ENCODE assay signal across 19 cellular contexts in genomic region chr3:193771736-193772135, GRCh38.
DNase-seq lines count a peak whose midpoint lies in the region; ATAC-seq lines count a peak whose summit lies in the region.
"Had no signal": no experiment of that assay in that cellular context is flagged by ENCODE, and none has a peak within 500 bp of the region (broad histone marks: within the 10 kb centered on the region; RNA-seq: fewer than 3 reads in every experiment).

No MANE protein-coding gene starts in this region.

- no peak overlapping the region for H2BK5ac ChIP-seq in neuronal stem cell (ENCODE audit: low read length)

- H2BK12ac ChIP-seq in neuronal stem cell (ENCODE audit: low read length), result no peak overlapping the region

- ATAC-seq in activated CD4-positive, alpha-beta T cell treated with anti-CD3 and anti-CD28 coated beads for 36 hours, result no peak

- H3K4me2 ChIP-seq in neuronal stem cell (ENCODE audit: insufficient read depth, low read length, poor library complexity, severe bottlenecking), result no peak overlapping the region

- H2BK15ac ChIP-seq in neuronal stem cell (ENCODE audit: low read length), result no peak overlapping the region

- intact Hi-C loops in activated CD4-positive, alpha-beta T cell treated with anti-CD3 and anti-CD28 coated beads, Interleukin-2, amount 10 ng/mL, durations not matched to agents 24 days and 14 days (cut with micrococcal nuclease), result no loop called here
- intact Hi-C loops in activated CD4-positive, alpha-beta T cell treated with anti-CD3 and anti-CD28 coated beads for 36 hours (cut with DNase I, micrococcal nuclease), result no loop called here
- intact Hi-C loops in activated T-helper 2 cell treated with anti-CD3 and anti-CD28 coated beads, Interferon-gamma antibody, Interleukin-2, Interleukin-4, amounts not matched to agents 10 μg/mL and 5 μg/mL and 100 μg/mL, durations not matched to agents 14 hours and 24 hours and 36 hours (cut with micrococcal nuclease), result no loop called here

- H3K27ac ChIP-seq in neuronal stem cell (replicated peaks; ENCODE audit: low read length) (peak overlapping the region; percentile 11), substantia nigra (ENCODE audit: low read depth, low read length, poor library complexity, severe bottlenecking) (no peak overlapping the region)
- H3K27ac ChIP-seq: C4-2B had no signal

- H4K91ac ChIP-seq in neuronal stem cell (ENCODE audit: low read depth, low read length, poor library complexity), result no peak overlapping the region

- H3K9ac ChIP-seq in neuronal stem cell (ENCODE audit: low read depth, low read length, poor library complexity), result no peak overlapping the region

- CTCF ChIA-PET in activated CD4-positive, alpha-beta T cell treated with anti-CD3 and anti-CD28 coated beads for 36 hours (lab: Charles Lee), result no interaction called here

- no peak overlapping the region for H3K18ac ChIP-seq in neuronal stem cell (ENCODE audit: low read length)

- no peak overlapping the region for H2AK5ac ChIP-seq in neuronal stem cell (ENCODE audit: low read depth, low read length)

- no peak overlapping the region for H3K14ac ChIP-seq in neuronal stem cell (ENCODE audit: low read length)

- peaks cover 0 to 6% of the 10 kb centered on the region in 2 donors for H3K9me3 ChIP-seq in neuronal stem cell (replicated peaks in 1 of 2; ENCODE audit: control insufficient read depth in 2 of 2, insufficient read depth in 1 of 2, low read depth in 1 of 2, low read length in 2 of 2)
- H3K9me3 ChIP-seq: SJCRH30 had no signal

- H3K4me3 Mint-ChIP-seq in activated CD4-positive, alpha-beta T cell treated with anti-CD3 and anti-CD28 coated beads, Interleukin-2, amount 10 ng/mL, durations not matched to agents 24 days and 14 days, result no peak overlapping the region
- no peak overlapping the region for H3K4me3 Mint-ChIP-seq in activated CD4-positive, alpha-beta T cell treated with anti-CD3 and anti-CD28 coated beads for 36 hours
- H3K4me3 Mint-ChIP-seq in activated T-helper 2 cell treated with anti-CD3 and anti-CD28 coated beads, Interferon-gamma antibody, Interleukin-2, Interleukin-4, amounts not matched to agents 10 μg/mL and 5 μg/mL and 100 μg/mL, durations not matched to agents 14 hours and 24 hours and 36 hours (ENCODE audit: low read depth), result no peak overlapping the region
- H3K4me3 Mint-ChIP-seq: CD8-positive, alpha-beta memory T cell had no signal

- H3K27me3 ChIP-seq in neuronal stem cell (ENCODE audit: control insufficient read depth in 3 of 3, insufficient read depth in 3 of 3, low read depth in 1 of 3, low read length in 3 of 3), result peaks cover 0 to 42% (median 11%) of the 10 kb centered on the region in 3 experiments
- H3K27me3 ChIP-seq: SJCRH30 had no signal

- peaks cover 28 to 57% of the 10 kb centered on the region in 2 donors for H3K4me1 ChIP-seq in neuronal stem cell (ENCODE audit: control insufficient read depth in 2 of 2, insufficient read depth in 1 of 2, low read depth in 1 of 2, low read length in 2 of 2)

- POLR2A ChIA-PET in activated CD4-positive, alpha-beta T cell treated with anti-CD3 and anti-CD28 coated beads for 36 hours (lab: Charles Lee), result no interaction called here

- H3K23ac ChIP-seq in neuronal stem cell (ENCODE audit: low read depth, low read length, poor library complexity), result no peak overlapping the region

- no peaks in the 10 kb centered on the region for H3K36me3 Mint-ChIP-seq in activated CD4-positive, alpha-beta T cell treated with anti-CD3 and anti-CD28 coated beads, Interleukin-2, amount 10 ng/mL, durations not matched to agents 24 days and 14 days (ENCODE audit: low read depth)
- H3K36me3 Mint-ChIP-seq in activated CD4-positive, alpha-beta T cell treated with anti-CD3 and anti-CD28 coated beads for 36 hours (ENCODE audit: low read depth), result no peaks in the 10 kb centered on the region
- no peaks in the 10 kb centered on the region for H3K36me3 Mint-ChIP-seq in activated T-helper 2 cell treated with anti-CD3 and anti-CD28 coated beads, Interferon-gamma antibody, Interleukin-2, Interleukin-4, amounts not matched to agents 10 μg/mL and 5 μg/mL and 100 μg/mL, durations not matched to agents 14 hours and 24 hours and 36 hours (ENCODE audit: low read depth)
- H3K36me3 Mint-ChIP-seq: CD8-positive, alpha-beta memory T cell had no signal

- peaks cover 9% of the 10 kb centered on the region for H3K4me1 Mint-ChIP-seq in activated CD4-positive, alpha-beta T cell treated with anti-CD3 and anti-CD28 coated beads, Interleukin-2, amount 10 ng/mL, durations not matched to agents 24 days and 14 days
- H3K4me1 Mint-ChIP-seq in activated CD4-positive, alpha-beta T cell treated with anti-CD3 and anti-CD28 coated beads for 36 hours, result peaks cover 5% of the 10 kb centered on the region
- H3K4me1 Mint-ChIP-seq in activated T-helper 2 cell treated with anti-CD3 and anti-CD28 coated beads, Interferon-gamma antibody, Interleukin-2, Interleukin-4, amounts not matched to agents 10 μg/mL and 5 μg/mL and 100 μg/mL, durations not matched to agents 14 hours and 24 hours and 36 hours (ENCODE audit: low read depth), result peaks cover 8% of the 10 kb centered on the region

- no peaks in the 10 kb centered on the region for H3K9me3 Mint-ChIP-seq in activated CD4-positive, alpha-beta T cell treated with anti-CD3 and anti-CD28 coated beads, Interleukin-2, amount 10 ng/mL, durations not matched to agents 24 days and 14 days
- H3K9me3 Mint-ChIP-seq in activated CD4-positive, alpha-beta T cell treated with anti-CD3 and anti-CD28 coated beads for 36 hours (ENCODE audit: low read depth), result no peaks in the 10 kb centered on the region
- H3K9me3 Mint-ChIP-seq in activated T-helper 2 cell treated with anti-CD3 and anti-CD28 coated beads, Interferon-gamma antibody, Interleukin-2, Interleukin-4, amounts not matched to agents 10 μg/mL and 5 μg/mL and 100 μg/mL, durations not matched to agents 14 hours and 24 hours and 36 hours, result no peaks in the 10 kb centered on the region

- no peak overlapping the region for H2BK120ac ChIP-seq in neuronal stem cell (ENCODE audit: low read depth, low read length)

- H3K79me1 ChIP-seq in neuronal stem cell (ENCODE audit: low read depth, low read length), result no peaks in the 10 kb centered on the region

- no peak overlapping the region for H3K27ac Mint-ChIP-seq in activated CD4-positive, alpha-beta T cell treated with anti-CD3 and anti-CD28 coated beads, Interleukin-2, amount 10 ng/mL, durations not matched to agents 24 days and 14 days
- no peak overlapping the region for H3K27ac Mint-ChIP-seq in activated CD4-positive, alpha-beta T cell treated with anti-CD3 and anti-CD28 coated beads for 36 hours
- H3K27ac Mint-ChIP-seq in activated T-helper 2 cell treated with anti-CD3 and anti-CD28 coated beads, Interferon-gamma antibody, Interleukin-2, Interleukin-4, amounts not matched to agents 10 μg/mL and 5 μg/mL and 100 μg/mL, durations not matched to agents 14 hours and 24 hours and 36 hours, result no peak overlapping the region
- H3K27ac Mint-ChIP-seq: CD8-positive, alpha-beta memory T cell had no signal

- no peak overlapping the region for H3K4ac ChIP-seq in neuronal stem cell (ENCODE audit: low read length)

- no CpG with 5 or more reads among the region's 10 CpGs for WGBS in neuronal stem cell (ENCODE audit: extremely low coverage in 2 of 2, insufficient read length in 2 of 2, insufficient replicate concordance in 1 of 2), 2 donors

- no peak overlapping the region for H3K4me3 ChIP-seq in neuronal stem cell (ENCODE audit: low read length in 2 of 2)
- H3K4me3 ChIP-seq: SJCRH30 had no signal

- peak; percentile 34 for DNase-seq in activated CD4-positive, alpha-beta T cell treated with anti-CD3 and anti-CD28 coated beads, Interleukin-2, amount 10 ng/mL, durations not matched to agents 24 days and 14 days
- no peak for DNase-seq in activated CD4-positive, alpha-beta T cell treated with anti-CD3 and anti-CD28 coated beads for 36 hours
- DNase-seq in left kidney (ENCODE audit: low read depth, low spot score), result peak; percentile 84
- peak; percentile 29 for DNase-seq in neuronal stem cell (ENCODE audit: low spot score)
- DNase-seq in substantia nigra (lab: John Stamatoyannopoulos, UW), result no peak
- DNase-seq in HUDEP-2 (lab: John Stamatoyannopoulos, UW; ENCODE audit: unreplicated experiment in 76 of 76), result no peak
- no peak for DNase-seq in activated T-helper 2 cell treated with anti-CD3 and anti-CD28 coated beads, Interferon-gamma antibody, Interleukin-2, Interleukin-4, amounts not matched to agents 10 μg/mL and 5 μg/mL and 100 μg/mL, durations not matched to agents 14 hours and 24 hours and 36 hours (ENCODE audit: low spot score)
- DNase-seq: Calu3; CD8-positive, alpha-beta memory T cell; GF-D8; Karpas-422; MV-4-11; NCI-H1105 treated with DMSO at 0.1 percent for 48 hours; NCI-H1694; NCI-H2081 treated with DMSO at 0.1 percent for 48 hours; NCI-H2227 treated with DMSO at 0.1 percent for 48 hours; OCI-M1 had no signal

- no peak overlapping the region for H4K8ac ChIP-seq in neuronal stem cell (ENCODE audit: low read depth, low read length)

- H3K27me3 Mint-ChIP-seq in activated CD4-positive, alpha-beta T cell treated with anti-CD3 and anti-CD28 coated beads, Interleukin-2, amount 10 ng/mL, durations not matched to agents 24 days and 14 days, result peaks cover 11% of the 10 kb centered on the region
- H3K27me3 Mint-ChIP-seq in activated CD4-positive, alpha-beta T cell treated with anti-CD3 and anti-CD28 coated beads for 36 hours, result peaks cover 5% of the 10 kb centered on the region
- H3K27me3 Mint-ChIP-seq in activated T-helper 2 cell treated with anti-CD3 and anti-CD28 coated beads, Interferon-gamma antibody, Interleukin-2, Interleukin-4, amounts not matched to agents 10 μg/mL and 5 μg/mL and 100 μg/mL, durations not matched to agents 14 hours and 24 hours and 36 hours (ENCODE audit: low read depth), result peaks cover 25% of the 10 kb centered on the region

- H3K36me3 ChIP-seq in neuronal stem cell (replicated peaks in 1 of 2; ENCODE audit: control insufficient read depth in 2 of 2, insufficient read depth in 2 of 2, low read length in 2 of 2), result no peaks in the 10 kb centered on the region
- H3K36me3 ChIP-seq: SJCRH30 had no signal

- H2AFZ ChIP-seq in neuronal stem cell (ENCODE audit: low read length), result no peak overlapping the region

Comparison
In these comparisons a context has a peak if more than half of its experiments do, and no peak if none do; other contexts are left out.
1. DNase-seq: peak in activated CD4-positive, alpha-beta T cell treated with anti-CD3 and anti-CD28 coated beads, Interleukin-2, amount 10 ng/mL, durations not matched to agents 24 days and 14 days (single experiment), left kidney (single experiment) and neuronal stem cell (single experiment); none in activated CD4-positive, alpha-beta T cell treated with anti-CD3 and anti-CD28 coated beads for 36 hours (single experiment), substantia nigra (0 of 49), HUDEP-2 (0 of 76) and activated T-helper 2 cell treated with anti-CD3 and anti-CD28 coated beads, Interferon-gamma antibody, Interleukin-2, Interleukin-4, amounts not matched to agents 10 μg/mL and 5 μg/mL and 100 μg/mL, durations not matched to agents 14 hours and 24 hours and 36 hours (single experiment).